In genomic region chr11:18527512-18527911, GRCh38 we compare ENCODE assay signal across 8 cellular contexts. TPM values are rescaled to one million over a fixed set of nuclear protein-coding genes. Genes with fewer than 3 reads are reported as not detected.
DNase-seq lines count a peak whose midpoint lies in the region; ATAC-seq and TF ChIP-seq lines count a peak whose summit lies in the region.

No MANE protein-coding gene starts in this region.

- H3K36me3 ChIP-seq in gastroesophageal sphincter (peaks cover 0 to 22% of the 10 kb centered on the region in 2 donors), rectal smooth muscle tissue (ENCODE audit: control insufficient read depth, insufficient read depth, low read length) (peaks cover 2% of the 10 kb centered on the region)

- no peak for ATAC-seq in gastroesophageal sphincter

- H3K27ac ChIP-seq in VCaP (peak overlapping the region; percentile 94), gastroesophageal sphincter (peak overlapping the region; percentile 91 to 95 (median 92)), rectal smooth muscle tissue (ENCODE audit: low read depth, low read length) (peak overlapping the region; percentile 98)

- 20 to 48% methylated on average over 5 of the region's 5 CpGs for WGBS in gastroesophageal sphincter (ENCODE audit: low coverage in 1 of 2), 2 donors

- TF ChIP-seq CTCF in VCaP (conservative IDR thresholded peaks at IDR 0.05) (no peak), gastroesophageal sphincter (IDR thresholded peaks at IDR 0.05) (no peak)

- no peak for TF ChIP-seq EP300 in gastroesophageal sphincter (IDR thresholded peaks at IDR 0.05)

- peak overlapping the region; percentile 99 for H3K9ac ChIP-seq in rectal smooth muscle tissue (ENCODE audit: low read length)

- H3K4me1 ChIP-seq in gastroesophageal sphincter (peaks cover 0 to 48% (median 4%) of the 10 kb centered on the region in 3 donors), rectal smooth muscle tissue (ENCODE audit: control insufficient read depth, insufficient read depth, low read length) (peaks cover 5% of the 10 kb centered on the region)

- H3K4me3 ChIP-seq in gastroesophageal sphincter: peak overlapping the region; percentile 86 to 94
- peak overlapping the region; percentile 99 for H3K4me3 ChIP-seq in rectal smooth muscle tissue (ENCODE audit: low read length)

- no peak for TF ChIP-seq POLR2A in gastroesophageal sphincter (IDR thresholded peaks at IDR 0.05)

- H3K27me3 ChIP-seq in gastroesophageal sphincter (no peaks in the 10 kb centered on the region), rectal smooth muscle tissue (ENCODE audit: control insufficient read depth, insufficient read depth, low read length) (no peaks in the 10 kb centered on the region)

- H3K9me3 ChIP-seq in gastroesophageal sphincter: no peaks in the 10 kb centered on the region

- DNase-seq in Ammon's horn (ENCODE audit: low spot score) (peak; percentile 3), HPDE6-E6E7 (ENCODE audit: extremely low spot score) (peak; percentile 16), NCI-H748 treated with DMSO at 0.1 percent for 48 hours (lab: John Stamatoyannopoulos, UW) (no peak), NCI-H774 (lab: John Stamatoyannopoulos, UW) (no peak), SKM-1 treated with dmso at 0.1 percent for 144 hours (lab: John Stamatoyannopoulos, UW; ENCODE audit: unreplicated experiment) (no peak)

RNA-seq across cellular contexts. Expression of gene TSG101, which starts 0.8 kb away (rescaled TPM):
- total RNA-seq in gastroesophageal sphincter: 10 to 100 TPM; 60.1 to 72.8 (median 66.5) TPM

Comparison
In these comparisons a context has a peak if more than half of its experiments do, and no peak if none do; other contexts are left out.
1. DNase-seq: peak in Ammon's horn (single experiment) and HPDE6-E6E7 (single experiment); none in NCI-H748 treated with DMSO at 0.1 percent for 48 hours (single experiment), NCI-H774 (single experiment) and SKM-1 treated with dmso at 0.1 percent for 144 hours (single experiment).
2. Peak in every context shown above with its lines, with median percentiles within 50 percentile points of each other: H3K27ac ChIP-seq.